Comparison of ENCODE assay signal across 12 cellular contexts in genomic region chr3:3666664-3667063, GRCh38.
A peak's percentile ranks its signal among the peaks of the same experiment; 100 is the strongest.
DNase-seq lines count a peak whose midpoint lies in the region; ATAC-seq, FAIRE-seq and TF ChIP-seq lines count a peak whose summit lies in the region.
"Had no signal": no experiment of that assay in that cellular context is flagged by ENCODE, and none has a peak within 500 bp of the region (broad histone marks: within the 10 kb centered on the region; RNA-seq: fewer than 3 reads in every experiment).

No MANE protein-coding gene starts in this region.

- peak overlapping the region; percentile 6 for H3K27ac Mint-ChIP-seq in endodermal cell
- H3K27ac Mint-ChIP-seq: activated T-cell treated with anti-CD3 and anti-CD28 coated beads, Interleukin-2, amount 50 U/mL, for 72 hours had no signal

- no peak overlapping the region for H3K4me3 ChIP-seq in endodermal cell (ENCODE audit: low read length)
- H3K4me3 ChIP-seq: right lobe of liver, stomach had no signal

- ATAC-seq in GM18505 (IDR thresholded peaks at IDR 0.05; ENCODE audit: unreplicated experiment) (peak; percentile 99), GM21381 (IDR thresholded peaks at IDR 0.05; ENCODE audit: unreplicated experiment) (peak; percentile 97), HG03097 (IDR thresholded peaks at IDR 0.05; ENCODE audit: low FRiP score, unreplicated experiment) (peak; percentile 91)
- ATAC-seq: right lobe of liver had no signal

- H3K9me3 Mint-ChIP-seq in endodermal cell, result peaks cover 9% of the 10 kb centered on the region

- no peaks in the 10 kb centered on the region for H3K36me3 ChIP-seq in endodermal cell (ENCODE audit: control insufficient read depth, insufficient read depth, low read length)
- H3K36me3 ChIP-seq: right lobe of liver, stomach had no signal

- no peaks in the 10 kb centered on the region for H3K36me3 Mint-ChIP-seq in endodermal cell (ENCODE audit: low read depth)

- DNase-seq in endodermal cell, result no peak
- no peak for DNase-seq in KBM-7
- DNase-seq in germinal center (ENCODE audit: low spot score), result no peak
- no peak for DNase-seq in HK-2 (ENCODE audit: unreplicated experiment)
- no peak for DNase-seq in D721Med (ENCODE audit: insufficient read length, low spot score)
- DNase-seq: stomach had no signal

- no peak overlapping the region for H3K4me3 Mint-ChIP-seq in endodermal cell
- H3K4me3 Mint-ChIP-seq: activated T-cell treated with anti-CD3 and anti-CD28 coated beads, Interleukin-2, amount 50 U/mL, for 72 hours had no signal

- in situ Hi-C loops in KBM-7 (cut with MboI; ENCODE audit: low pct_unique_long_range_greater_than_20kb, low sequenced_read_pairs), result no loop called here

- H3K27me3 ChIP-seq in endodermal cell (ENCODE audit: control insufficient read depth, insufficient read depth, low read length, poor library complexity, severe bottlenecking), result no peaks in the 10 kb centered on the region
- H3K27me3 ChIP-seq: right lobe of liver, stomach had no signal

- no peak for TF ChIP-seq CTCF in endodermal cell (conservative IDR thresholded peaks at IDR 0.05)
- TF ChIP-seq CTCF in D721Med (IDR thresholded peaks at IDR 0.05; ENCODE audit: insufficient read depth, missing control alignments), result no peak

- no peak for TF ChIP-seq POLR2A in GM18505 (IDR thresholded peaks at IDR 0.05; ENCODE audit: borderline replicate concordance, extremely low read depth, insufficient read depth, insufficient read length)

- peaks cover 12% of the 10 kb centered on the region for H3K9me3 ChIP-seq in endodermal cell (ENCODE audit: control insufficient read depth, low read length)
- H3K9me3 ChIP-seq: right lobe of liver, stomach had no signal

- no peak overlapping the region for H3K27ac ChIP-seq in endodermal cell (ENCODE audit: low read depth, low read length)
- H3K27ac ChIP-seq: right lobe of liver, stomach had no signal

- H3K27me3 Mint-ChIP-seq in endodermal cell (ENCODE audit: insufficient read depth), result peaks cover 28% of the 10 kb centered on the region

- WGBS in endodermal cell (ENCODE audit: insufficient coverage in 1 of 2, insufficient read length in 1 of 2), 2 experiments, result 92 to 97% methylated on average over 2 of the region's 3 CpGs

- peaks cover 6% of the 10 kb centered on the region for H3K4me1 Mint-ChIP-seq in endodermal cell

- H3K4me1 ChIP-seq in endodermal cell (ENCODE audit: control insufficient read depth, insufficient read depth, low read length), result no peaks in the 10 kb centered on the region
- H3K4me1 ChIP-seq: right lobe of liver, stomach had no signal

- no peak overlapping the region for H3K9ac ChIP-seq in endodermal cell (ENCODE audit: extremely low read depth, low read length, poor library complexity, severe bottlenecking)

- no peak for FAIRE-seq in D721Med (lab: Jason Lieb, UNC)
- FAIRE-seq: islet of Langerhans had no signal
